ENCODE assay signal across 8 cellular contexts in the genomic region with DNA sequence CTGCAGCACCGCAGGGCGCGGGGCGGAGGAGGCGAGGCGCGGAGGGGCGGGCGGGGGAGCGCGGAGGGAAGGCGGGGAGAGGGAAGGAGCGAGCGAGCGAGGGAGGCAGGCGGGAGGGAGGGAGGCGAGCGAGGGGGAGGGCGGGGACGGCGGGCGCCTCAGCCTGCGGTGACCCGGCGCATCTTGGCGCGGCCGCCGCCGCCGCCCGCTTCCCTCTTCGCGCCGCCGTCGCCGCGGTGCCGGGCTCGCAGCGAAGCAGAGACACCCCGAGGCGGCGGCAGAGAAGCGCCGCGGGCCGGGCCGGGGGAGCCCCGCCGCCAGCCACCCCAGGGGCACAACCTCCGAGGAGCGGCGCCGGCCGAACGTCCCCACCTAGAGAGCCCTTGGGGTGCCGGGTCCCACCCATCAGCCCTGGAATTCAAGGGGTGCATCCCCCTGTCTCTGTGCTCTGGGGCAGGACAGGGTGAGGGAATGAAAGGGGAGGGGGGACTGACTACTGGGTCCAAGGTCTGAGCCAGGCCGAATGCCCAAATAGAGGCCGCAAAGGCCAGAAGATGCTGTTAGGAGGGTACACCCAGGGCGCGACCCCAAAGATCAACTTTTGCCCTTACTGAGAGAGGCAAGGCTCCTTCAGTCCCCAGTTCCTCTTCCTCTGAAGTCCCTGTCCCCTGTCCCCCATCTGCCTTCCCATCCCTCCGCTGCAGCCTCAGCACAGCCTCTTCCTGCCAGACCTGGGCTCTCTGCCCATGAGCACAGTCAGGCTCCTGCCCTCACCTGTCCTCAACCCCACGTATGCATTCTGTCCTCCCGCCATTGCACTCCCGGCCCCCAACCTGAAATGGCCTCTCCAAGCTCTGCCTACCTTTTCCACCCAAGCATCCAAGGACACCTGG. TPM values are rescaled to one million over a fixed set of nuclear protein-coding genes. Genes with fewer than 3 reads are reported as not detected.
A peak's percentile ranks its signal among the peaks of the same experiment; 100 is the strongest.
DNase-seq lines count a peak whose midpoint lies in the region; ATAC-seq and TF ChIP-seq lines count a peak whose summit lies in the region.

TSS of gene ADAMTS2 (minus strand) at position 33 of the 893 bp plus-strand sequence. CDS start 133 bp downstream, outside the sequence.

- no peak for TF ChIP-seq POLR2A in heart left ventricle (IDR thresholded peaks at IDR 0.05)

- H3K79me1 ChIP-seq in trophoblast cell (ENCODE audit: low read length), result peaks cover 13% of the 10 kb centered on the region

- H2AFZ ChIP-seq in trophoblast cell (ENCODE audit: insufficient read depth, low read length, poor library complexity), result peak within 1 kb of the TSS; percentile 40
- no peak within 1 kb of the TSS for H2AFZ ChIP-seq in OCI-LY7 (ENCODE audit: low read length)

- H3K4me1 ChIP-seq in heart left ventricle (peaks cover 0 to 35% (median 16%) of the 10 kb centered on the region in 12 donors), trophoblast cell (ENCODE audit: control insufficient read depth in 1 of 2, insufficient read depth in 2 of 2, low read length in 2 of 2) (peaks cover 8 to 22% of the 10 kb centered on the region in 2 experiments), OCI-LY7 (ENCODE audit: insufficient read depth, low read length, poor library complexity, severe bottlenecking) (no peaks in the 10 kb centered on the region)

- CTCF ChIA-PET in activated naive CD4-positive, alpha-beta T cell treated with anti-CD3 and anti-CD28 coated beads for 36 hours (lab: Charles Lee), result no interaction called here
- CTCF ChIA-PET in activated CD8-positive, alpha-beta T cell treated with anti-CD3 and anti-CD28 coated beads, Interleukin-2, amount 10 ng/mL, durations not matched to agents 7 days and 5 days (lab: Charles Lee), result no interaction called here
- CTCF ChIA-PET in OCI-LY7 (lab: Charles Lee; ENCODE audit: unreplicated experiment), result no interaction called here

- no peak within 1 kb of the TSS for H3K27ac Mint-ChIP-seq in activated naive CD4-positive, alpha-beta T cell treated with anti-CD3 and anti-CD28 coated beads for 36 hours
- no peak within 1 kb of the TSS for H3K27ac Mint-ChIP-seq in activated CD8-positive, alpha-beta T cell treated with anti-CD3 and anti-CD28 coated beads, Interleukin-2, amount 10 ng/mL, durations not matched to agents 7 days and 5 days

- no peaks in the 10 kb centered on the region for H3K36me3 ChIP-seq in heart left ventricle
- peaks cover 0 to 5% of the 10 kb centered on the region in 2 experiments for H3K36me3 ChIP-seq in trophoblast cell (ENCODE audit: control insufficient read depth in 1 of 2, insufficient read depth in 2 of 2, low read length in 2 of 2)
- H3K36me3 ChIP-seq in OCI-LY7 (ENCODE audit: insufficient read depth, low read length), result no peaks in the 10 kb centered on the region

- no peaks in the 10 kb centered on the region for H3K9me2 ChIP-seq in OCI-LY7 (ENCODE audit: insufficient read depth, low read length)

- peak within 1 kb of the TSS; percentile 54 for H4K8ac ChIP-seq in trophoblast cell (ENCODE audit: low read depth, low read length)

- H3K79me2 ChIP-seq in trophoblast cell (ENCODE audit: control insufficient read depth, insufficient read depth, low read length, poor library complexity) (peaks cover 3% of the 10 kb centered on the region), OCI-LY7 (ENCODE audit: insufficient read depth, low read depth, low read length) (no peaks in the 10 kb centered on the region)

- BruUV-seq in OCI-LY7 (replicated peaks; lab: Mats Ljungman, UMichigan), result no TSS peak

- peak within 1 kb of the TSS; percentile 39 for H2AK5ac ChIP-seq in trophoblast cell (ENCODE audit: low read length)

- no peak within 1 kb of the TSS for H3K23ac ChIP-seq in trophoblast cell (ENCODE audit: low read length)

- 8 to 14% (median 10%) methylated on average over 35 to 67 of the region's 67 CpGs for WGBS in heart left ventricle, 4 donors
- WGBS in trophoblast cell (ENCODE audit: extremely low coverage, insufficient coverage, insufficient read length), result no CpG with 5 or more reads among the region's 67 CpGs

- peak within 1 kb of the TSS; percentile 53 for H2BK5ac ChIP-seq in trophoblast cell (ENCODE audit: low read depth, low read length, poor library complexity)

- H3K27me3 Mint-ChIP-seq in activated naive CD4-positive, alpha-beta T cell treated with anti-CD3 and anti-CD28 coated beads for 36 hours (ENCODE audit: low read depth), result peaks cover 48% of the 10 kb centered on the region
- peaks cover 50% of the 10 kb centered on the region for H3K27me3 Mint-ChIP-seq in activated CD8-positive, alpha-beta T cell treated with anti-CD3 and anti-CD28 coated beads, Interleukin-2, amount 10 ng/mL, durations not matched to agents 7 days and 5 days (ENCODE audit: low read depth)

- intact Hi-C loops in activated naive CD4-positive, alpha-beta T cell treated with anti-CD3 and anti-CD28 coated beads for 36 hours (cut with micrococcal nuclease), result loop anchor here (10.0 kb wide), 1 partner anchor 181 kb away; no protein-coding TSS in a partner anchor
- intact Hi-C loops in heart left ventricle (cut with DNase I), result loop anchor here in 7 of 10 donors (5.0 to 10.0 kb wide), 4 partner anchors 71 to 181 kb away; no protein-coding TSS in a partner anchor
- intact Hi-C loops in OCI-LY7 (cut with micrococcal nuclease; ENCODE audit: unreplicated experiment), result no loop called here

- H2BK12ac ChIP-seq in trophoblast cell (ENCODE audit: low read length), result peak within 1 kb of the TSS; percentile 3

- no peaks in the 10 kb centered on the region for H3K9me3 Mint-ChIP-seq in activated naive CD4-positive, alpha-beta T cell treated with anti-CD3 and anti-CD28 coated beads for 36 hours
- H3K9me3 Mint-ChIP-seq in activated CD8-positive, alpha-beta T cell treated with anti-CD3 and anti-CD28 coated beads, Interleukin-2, amount 10 ng/mL, durations not matched to agents 7 days and 5 days (ENCODE audit: insufficient read depth), result no peaks in the 10 kb centered on the region

- H3K27me3 ChIP-seq in heart left ventricle (peaks cover 16 to 56% (median 34%) of the 10 kb centered on the region in 9 donors), trophoblast cell (ENCODE audit: insufficient read depth, low read length) (peaks cover 11% of the 10 kb centered on the region)

- TF ChIP-seq CTCF in heart left ventricle (IDR thresholded peaks at IDR 0.05), result peak in 1 of 12 donors; percentile 16
- no peak for TF ChIP-seq CTCF in OCI-LY7 (conservative IDR thresholded peaks at IDR 0.05; ENCODE audit: low read length)

- peak within 1 kb of the TSS; percentile 1 for H3K9ac ChIP-seq in trophoblast cell (ENCODE audit: low read length)

- peak within 1 kb of the TSS; percentile 18 for H3K14ac ChIP-seq in trophoblast cell (ENCODE audit: low read length)

- POLR2A ChIA-PET in activated CD8-positive, alpha-beta T cell treated with anti-CD3 and anti-CD28 coated beads, Interleukin-2, amount 10 ng/mL, durations not matched to agents 7 days and 5 days (lab: Charles Lee), result no interaction called here
- POLR2A ChIA-PET in OCI-LY7 (lab: Charles Lee), result no interaction called here

- ATAC-seq in activated CD8-positive, alpha-beta T cell treated with anti-CD3 and anti-CD28 coated beads, Interleukin-2, amount 10 ng/mL, durations not matched to agents 7 days and 5 days, result peak; percentile 50
- peak in 3 of 4 donors; percentile 36 to 74 (median 69) for ATAC-seq in heart left ventricle
- no peak for ATAC-seq in HG03097 (IDR thresholded peaks at IDR 0.05; ENCODE audit: low FRiP score, unreplicated experiment)

- peak within 1 kb of the TSS; percentile 77 for H4K91ac ChIP-seq in trophoblast cell (ENCODE audit: low read depth, low read length)

- peaks cover 4% of the 10 kb centered on the region for H3K4me1 Mint-ChIP-seq in activated naive CD4-positive, alpha-beta T cell treated with anti-CD3 and anti-CD28 coated beads for 36 hours (ENCODE audit: low read depth)
- H3K4me1 Mint-ChIP-seq in activated CD8-positive, alpha-beta T cell treated with anti-CD3 and anti-CD28 coated beads, Interleukin-2, amount 10 ng/mL, durations not matched to agents 7 days and 5 days (ENCODE audit: low read depth), result peaks cover 5% of the 10 kb centered on the region

- H3K4me2 ChIP-seq in trophoblast cell (ENCODE audit: low read length) (peak within 1 kb of the TSS; percentile 63), OCI-LY7 (ENCODE audit: low read length) (no peak within 1 kb of the TSS)

- peak within 1 kb of the TSS; percentile 67 for H3K18ac ChIP-seq in trophoblast cell (ENCODE audit: low read length)

- H3K4me3 Mint-ChIP-seq in activated naive CD4-positive, alpha-beta T cell treated with anti-CD3 and anti-CD28 coated beads for 36 hours, result peak within 1 kb of the TSS; percentile 34
- H3K4me3 Mint-ChIP-seq in activated CD8-positive, alpha-beta T cell treated with anti-CD3 and anti-CD28 coated beads, Interleukin-2, amount 10 ng/mL, durations not matched to agents 7 days and 5 days, result peak within 1 kb of the TSS; percentile 42

- no peak within 1 kb of the TSS for H3K4ac ChIP-seq in trophoblast cell (ENCODE audit: low read depth, low read length)

- no peaks in the 10 kb centered on the region for H4K20me1 ChIP-seq in OCI-LY7 (ENCODE audit: insufficient read depth, low read length)

- peak; percentile 22 for DNase-seq in activated naive CD4-positive, alpha-beta T cell treated with anti-CD3 and anti-CD28 coated beads for 36 hours
- no peak for DNase-seq in activated naive CD4-positive, alpha-beta T cell treated with anti-CD3 and anti-CD28 coated beads, Interleukin-2, amount 50 U/mL, for 16 hours
- DNase-seq in activated CD8-positive, alpha-beta T cell treated with anti-CD3 and anti-CD28 coated beads, Interleukin-2, amount 10 ng/mL, durations not matched to agents 7 days and 5 days, result peak; percentile 22
- DNase-seq in heart left ventricle (peak; percentile 54 to 84 (median 68)), trophoblast cell (peak in 1 of 2 donors; percentile 33), OCI-LY7 (ENCODE audit: low spot score) (no peak)
- DNase-seq in activated effector memory CD4-positive, alpha-beta T cell treated with Interleukin-2 at 50 U/mL for 16 hours, result no peak

- H3K36me3 Mint-ChIP-seq in activated naive CD4-positive, alpha-beta T cell treated with anti-CD3 and anti-CD28 coated beads for 36 hours (ENCODE audit: low read depth), result no peaks in the 10 kb centered on the region
- H3K36me3 Mint-ChIP-seq in activated CD8-positive, alpha-beta T cell treated with anti-CD3 and anti-CD28 coated beads, Interleukin-2, amount 10 ng/mL, durations not matched to agents 7 days and 5 days (ENCODE audit: low read depth), result peaks cover 2% of the 10 kb centered on the region

- H3K9me3 ChIP-seq in heart left ventricle (no peaks in the 10 kb centered on the region), trophoblast cell (ENCODE audit: insufficient read depth, low read depth, low read length) (peaks cover 4% of the 10 kb centered on the region), OCI-LY7 (ENCODE audit: low read length) (no peaks in the 10 kb centered on the region)

- H3K27ac ChIP-seq in heart left ventricle (peak within 1 kb of the TSS in 8 of 12 donors; percentile 23 to 61 (median 46)), trophoblast cell (ENCODE audit: low read depth, low read length) (no peak within 1 kb of the TSS), OCI-LY7 (ENCODE audit: low read depth, low read length, poor library complexity, severe bottlenecking) (no peak within 1 kb of the TSS)

- peak within 1 kb of the TSS; percentile 26 for H4K12ac ChIP-seq in trophoblast cell (ENCODE audit: low read depth, low read length)

- H2BK120ac ChIP-seq in trophoblast cell (ENCODE audit: insufficient read depth, low read length, poor library complexity), result no peak within 1 kb of the TSS

- peak within 1 kb of the TSS; percentile 44 to 71 (median 56) for H3K4me3 ChIP-seq in heart left ventricle
- peak within 1 kb of the TSS; percentile 80 for H3K4me3 ChIP-seq in trophoblast cell (ENCODE audit: low read depth, low read length)
- H3K4me3 ChIP-seq in OCI-LY7 (ENCODE audit: low read depth, low read length, poor library complexity, severe bottlenecking), result no peak within 1 kb of the TSS

RNA-seq across cellular contexts. Expression of gene ADAMTS2, which starts in this region (rescaled TPM):
- not detected for total RNA-seq in activated naive CD4-positive, alpha-beta T cell treated with anti-CD3 and anti-CD28 coated beads for 36 hours
- total RNA-seq in activated CD8-positive, alpha-beta T cell treated with anti-CD3 and anti-CD28 coated beads, Interleukin-2, amount 10 ng/mL, durations not matched to agents 7 days and 5 days, result not detected
- 10 to 100 TPM in 2 of 9 donors, 1 to 10 TPM in 7; 1.1 to 23.0 (median 5.5) TPM for total RNA-seq in heart left ventricle
- polyA plus RNA-seq in heart left ventricle, result 1 to 10 TPM; 1.8 to 6.8 TPM
- polyA plus RNA-seq in trophoblast cell (2013), result 26.0 and 27.6 TPM in 2 replicates
- not detected in 2 replicates for total RNA-seq in OCI-LY7 (2014; rRNA removed; shearing (Covaris generic))
- not detected in 2 replicates for total RNA-seq in OCI-LY7 (2022)

Comparison
In these comparisons a context has a peak if more than half of its experiments do, and no peak if none do; other contexts are left out.
1. Peak in DNase-seq in activated naive CD4-positive, alpha-beta T cell treated with anti-CD3 and anti-CD28 coated beads for 36 hours; RNA of the gene not detected or under 1 TPM.
2. Peak in DNase-seq and ATAC-seq in activated CD8-positive, alpha-beta T cell treated with anti-CD3 and anti-CD28 coated beads, Interleukin-2, amount 10 ng/mL, durations not matched to agents 7 days and 5 days; RNA of the gene not detected or under 1 TPM.
3. DNase-seq: peak in heart left ventricle (5 of 5); none in activated naive CD4-positive, alpha-beta T cell treated with anti-CD3 and anti-CD28 coated beads, Interleukin-2, amount 50 U/mL, for 16 hours (single experiment), activated effector memory CD4-positive, alpha-beta T cell treated with Interleukin-2 at 50 U/mL for 16 hours (single experiment) and OCI-LY7 (single experiment).
4. H3K27ac ChIP-seq: peak in heart left ventricle (8 of 12); none in trophoblast cell (single experiment) and OCI-LY7 (single experiment).